Comparison of ENCODE assay signal across 28 cellular contexts in genomic region chr4:73185903-73186302, GRCh38.
"Had no signal": no experiment of that assay in that cellular context is flagged by ENCODE, and none has a peak within 500 bp of the region (broad histone marks: within the 10 kb centered on the region; RNA-seq: fewer than 3 reads in every experiment).

No MANE protein-coding gene starts in this region.

- H3K4me2 ChIP-seq: neural progenitor cell, smooth muscle cell had no signal

- H3K27ac ChIP-seq: neural progenitor cell, ovary, parathyroid adenoma, psoas muscle, skin epidermis, suprapubic skin, testis, tibial artery, transverse colon, upper lobe of right lung, uterus had no signal

- H2AFZ ChIP-seq: neural progenitor cell, parathyroid adenoma had no signal

- DNase-seq: natural killer cell; occipital lobe; ovary; posterior cingulate gyrus; psoas muscle; right cardiac atrium; spleen; stimulated activated CD4-positive, alpha-beta T cell treated with anti-CD3 and anti-CD28 coated beads, Interleukin-12 subunit alpha, Interleukin-12 subunit beta, amount 100 ng/mL, for 4 hours; stimulated activated CD4-positive, alpha-beta T cell treated with anti-CD3 and anti-CD28 coated beads, Interleukin-1b, Interleukin-23, amount 100 ng/mL, for 48 hours; stimulated activated CD4-positive, alpha-beta T cell treated with anti-CD3 and anti-CD28 coated beads, Interleukin-4, amount 100 ng/mL, for 1 hour; stimulated activated CD4-positive, alpha-beta T cell treated with anti-CD3 and anti-CD28 coated beads, Interleukin-4, amount 100 ng/mL, for 4 hours; stimulated activated CD8-positive, alpha-beta memory T cell treated with anti-CD3 and anti-CD28 coated beads, Interleukin-4, amount 100 ng/mL, for 48 hours; stimulated activated naive CD4-positive, alpha-beta T cell; stimulated activated naive CD8-positive, alpha-beta T cell treated with anti-CD3 and anti-CD28 coated beads, Interleukin-15, amount 100 ng/mL, for 72 hours; stimulated activated naive CD8-positive, alpha-beta T cell treated with anti-CD3 and anti-CD28 coated beads, Interleukin-15, Interleukin-2, amounts not matched to agents 100 U/mL and 50 U/mL, for 24 hours; substantia nigra; testis; tibial artery; transverse colon; upper lobe of right lung; uterus had no signal

- H3K36me3 ChIP-seq: neural progenitor cell, ovary, suprapubic skin, tibial artery, transverse colon, upper lobe of right lung, uterus had no signal

- H3K4me3 ChIP-seq: neural progenitor cell, ovary, psoas muscle, skin epidermis, smooth muscle cell, spleen, suprapubic skin, testis, tibial artery, transverse colon, upper lobe of right lung, uterus had no signal

- H3K27me3 ChIP-seq: neural progenitor cell, ovary, spleen, suprapubic skin, testis, tibial artery, transverse colon, upper lobe of right lung, uterus had no signal

- H3K4me1 ChIP-seq: parathyroid adenoma, suprapubic skin, testis, upper lobe of right lung had no signal

- H3K9ac ChIP-seq: neural progenitor cell had no signal

- H3K9me3 ChIP-seq: ovary, psoas muscle, spleen, suprapubic skin, testis, tibial artery, transverse colon, upper lobe of right lung, uterus had no signal

- ATAC-seq: natural killer cell; psoas muscle; right cardiac atrium; sciatic nerve; stimulated activated memory B cell treated with anti-CD40 and anti-IgM and Interleukin-4, amounts not matched to agents 10 μg/mL and 1 μg/mL and 100 μg/mL, for 72 hours; stimulated activated naive CD8-positive, alpha-beta T cell treated with anti-CD3 and anti-CD28 coated beads, Interleukin-15, amount 100 ng/mL, for 72 hours; stimulated activated naive CD8-positive, alpha-beta T cell treated with anti-CD3 and anti-CD28 coated beads, Interleukin-15, Interleukin-2, amounts not matched to agents 100 U/mL and 50 U/mL, for 24 hours; upper lobe of right lung had no signal
